8 cellular contexts compared by ENCODE assay signal in genomic region chr10:93471110-93471651, GRCh38. TPM values are rescaled to one million over a fixed set of nuclear protein-coding genes. Genes with fewer than 3 reads are reported as not detected.
DNase-seq lines count a peak whose midpoint lies in the region; ATAC-seq, FAIRE-seq and TF ChIP-seq lines count a peak whose summit lies in the region.

No MANE protein-coding gene starts in this region.

- no peaks in the 10 kb centered on the region for H3K9me3 ChIP-seq in HUES48 (ENCODE audit: control insufficient read depth, insufficient read depth, low read length)

- H3K4me3 ChIP-seq in HUES48 (ENCODE audit: low read depth, low read length) (no peak overlapping the region), bronchial epithelial cell (ENCODE audit: low read depth, low read length) (no peak overlapping the region)

- no peaks in the 10 kb centered on the region for H3K27me3 ChIP-seq in HUES48 (ENCODE audit: control insufficient read depth, insufficient read depth, low read length)
- no peaks in the 10 kb centered on the region for H3K27me3 ChIP-seq in bronchial epithelial cell (ENCODE audit: control insufficient read depth, insufficient read depth, low read length)

- H3K4me1 ChIP-seq in HUES48 (ENCODE audit: control insufficient read depth, insufficient read depth, low read length), result peaks cover 9% of the 10 kb centered on the region

- ATAC-seq in GM21390 (IDR thresholded peaks at IDR 0.05; ENCODE audit: unreplicated experiment), result no peak

- H3K27ac ChIP-seq in 22Rv1 (peak overlapping the region; percentile 43), HUES48 (ENCODE audit: low read depth, low read length) (peak overlapping the region; percentile 86)

- H3K9ac ChIP-seq in HUES48 (ENCODE audit: low read depth, low read length), result no peak overlapping the region

- no peak for FAIRE-seq in bronchial epithelial cell (lab: Jason Lieb, UNC)

- no peaks in the 10 kb centered on the region for H3K36me3 ChIP-seq in HUES48 (ENCODE audit: control insufficient read depth, insufficient read depth, low read length)
- H3K36me3 ChIP-seq in bronchial epithelial cell (ENCODE audit: control insufficient read depth, insufficient read depth, low read length), result peaks cover 8% of the 10 kb centered on the region

- TF ChIP-seq CTCF in 22Rv1 (IDR thresholded peaks at IDR 0.05) (no peak), bronchial epithelial cell (IDR thresholded peaks at IDR 0.05; ENCODE audit: insufficient read depth, low read length, severe bottlenecking) (no peak)

- peak; percentile 95 for DNase-seq in bronchial epithelial cell (ENCODE audit: low read depth)
- DNase-seq in medulla oblongata (ENCODE audit: extremely low spot score), result peak; percentile 9
- no peak for DNase-seq in DMS153 treated with DMSO at 0.1 percent for 48 hours (lab: John Stamatoyannopoulos, UW; ENCODE audit: unreplicated experiment)
- no peak for DNase-seq in central memory CD4-positive, alpha-beta T cell
- no peak for DNase-seq in D341Med (ENCODE audit: low spot score)

RNA-seq across cellular contexts. Expression of gene MYOF, which starts 11.0 kb away (rescaled TPM):
- 108 and 133 TPM in 2 replicates for total RNA-seq in bronchial epithelial cell

RNA-seq across cellular contexts. Expression of gene CEP55, which starts 25.2 kb away (rescaled TPM):
- 0.53 and 2.0 TPM in 2 replicates for total RNA-seq in bronchial epithelial cell

Comparison
In these comparisons a context has a peak if more than half of its experiments do, and no peak if none do; other contexts are left out.
1. DNase-seq: peak in bronchial epithelial cell (single experiment) and medulla oblongata (single experiment); none in DMS153 treated with DMSO at 0.1 percent for 48 hours (single experiment), central memory CD4-positive, alpha-beta T cell (single experiment) and D341Med (single experiment).